Comparison of ENCODE assay signal across 17 cellular contexts in the genomic region with DNA sequence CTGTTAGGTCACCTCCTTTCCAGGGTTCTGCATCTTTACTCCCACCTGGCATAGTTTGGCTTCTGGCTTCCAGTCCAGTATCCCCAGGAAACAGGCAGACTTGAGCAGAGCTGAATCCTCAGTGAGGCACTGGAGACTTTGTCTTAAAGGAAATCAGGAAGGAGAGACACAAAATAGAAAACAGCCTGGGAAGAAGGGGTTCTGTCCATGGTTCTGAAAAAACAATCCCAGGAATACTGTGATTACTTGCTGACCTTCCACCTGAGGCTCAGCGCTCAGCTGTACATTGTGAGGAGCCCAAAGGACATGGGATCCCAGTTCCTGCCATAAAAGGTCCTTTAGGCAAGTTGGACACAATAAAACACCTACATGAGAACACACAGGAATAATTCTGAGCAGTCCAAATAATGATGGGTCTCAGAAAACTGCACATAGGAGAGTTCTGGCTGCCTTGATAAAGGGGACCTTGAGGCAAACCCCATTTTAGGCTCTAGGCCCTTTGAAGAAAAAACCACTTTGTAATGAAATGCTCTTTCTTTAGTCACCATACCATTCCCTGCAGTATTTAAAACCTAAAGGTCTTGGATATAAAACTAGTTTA.
DNase-seq lines count a peak whose midpoint lies in the region; ATAC-seq, FAIRE-seq and TF ChIP-seq lines count a peak whose summit lies in the region.
"Had no signal": no experiment of that assay in that cellular context is flagged by ENCODE, and none has a peak within 500 bp of the region (broad histone marks: within the 10 kb centered on the region; RNA-seq: fewer than 3 reads in every experiment).

No MANE protein-coding gene starts in this region.

- no peak overlapping the region for H3K4ac ChIP-seq in neuronal stem cell (ENCODE audit: low read length)

- CTCF ChIA-PET in endothelial cell of umbilical vein (lab: Charles Lee) = interaction anchor here (1.1 kb wide), 1 partner anchor 63 kb away, joined by 3 read pairs; no protein-coding TSS in a partner anchor

- intact Hi-C loops in endothelial cell of umbilical vein (cut with micrococcal nuclease) = no loop called here
- intact Hi-C loops in heart right ventricle (cut with DNase I) = no loop called here

- H2AFZ ChIP-seq in endothelial cell of umbilical vein (ENCODE audit: low read depth, low read length) = no peak overlapping the region
- no peak overlapping the region for H2AFZ ChIP-seq in neuronal stem cell (ENCODE audit: low read length)

- no peaks in the 10 kb centered on the region; the same call in 1 of the 2 replicates for H3K27me3 ChIP-seq in H7 (ENCODE audit: control insufficient read depth, insufficient read depth, low read length)
- no peaks in the 10 kb centered on the region for H3K27me3 ChIP-seq in endothelial cell of umbilical vein (ENCODE audit: control insufficient read depth in 2 of 2, insufficient read depth in 2 of 2, low read length in 2 of 2)
- peaks cover 0 to 20% (median 0%) of the 10 kb centered on the region in 3 experiments for H3K27me3 ChIP-seq in neuronal stem cell (ENCODE audit: control insufficient read depth in 3 of 3, insufficient read depth in 3 of 3, low read depth in 1 of 3, low read length in 3 of 3)
- peaks cover 0 to 36% (median 14%) of the 10 kb centered on the region in 7 donors for H3K27me3 ChIP-seq in heart right ventricle
- H3K27me3 ChIP-seq: right atrium auricular region had no signal

- no peak overlapping the region for H3K4me3 ChIP-seq in H7 (ENCODE audit: insufficient read depth, low read depth, low read length)
- H3K4me3 ChIP-seq in endothelial cell of umbilical vein (replicated peaks in 1 of 3; ENCODE audit: insufficient read depth in 1 of 3, low read depth in 1 of 3, low read length in 3 of 3) = no peak overlapping the region
- H3K4me3 ChIP-seq in neuronal stem cell (ENCODE audit: low read length in 2 of 2) = no peak overlapping the region
- no peak overlapping the region for H3K4me3 ChIP-seq in heart right ventricle
- H3K4me3 ChIP-seq: mucosa of descending colon, right atrium auricular region, SK-N-MC, stomach had no signal

- H3K9me1 ChIP-seq in endothelial cell of umbilical vein (replicated peaks; ENCODE audit: control insufficient read depth, extremely low read depth, insufficient read depth, low read length) = no peaks in the 10 kb centered on the region

- WGBS in neuronal stem cell (ENCODE audit: extremely low coverage in 2 of 2, insufficient read length in 2 of 2, insufficient replicate concordance in 1 of 2), 2 donors = no CpG with 5 or more reads among the region's 1 CpG
- WGBS in heart right ventricle, 2 donors = 28 to 48% methylated on average over 1 of the region's 1 CpG

- no peak overlapping the region for H3K14ac ChIP-seq in neuronal stem cell (ENCODE audit: low read length)

- no peak overlapping the region for H4K8ac ChIP-seq in neuronal stem cell (ENCODE audit: low read depth, low read length)

- dilution Hi-C loops in endothelial cell of umbilical vein (cut with MboI; ENCODE audit: extremely low pct_ligation_motif_present, low sequenced_read_pairs) = no loop called here

- FAIRE-seq in endothelial cell of umbilical vein (lab: Jason Lieb, UNC) = no peak
- FAIRE-seq: endometrium had no signal

- DNase-seq in H7 (peak; percentile 43), RKO (ENCODE audit: low spot score) (peak; percentile 18), endothelial cell of umbilical vein (ENCODE audit: low read depth, low spot score) (peak; percentile 29), neuronal stem cell (ENCODE audit: low spot score) (peak; percentile 60), heart right ventricle (no peak)
- DNase-seq: activated T-cell treated with anti-CD3 and anti-CD28 coated beads, Interleukin-2, amount 50 U/mL, for 4 hours; aorta; COR-L47; H9; mucosa of descending colon; stomach had no signal

- H3K4me2 ChIP-seq in endothelial cell of umbilical vein (ENCODE audit: insufficient read depth, low read length) (no peak overlapping the region), neuronal stem cell (ENCODE audit: insufficient read depth, low read length, poor library complexity, severe bottlenecking) (no peak overlapping the region)

- no peak overlapping the region for H3K18ac ChIP-seq in neuronal stem cell (ENCODE audit: low read length)

- H3K9me3 ChIP-seq in endothelial cell of umbilical vein (replicated peaks; ENCODE audit: control insufficient read depth, insufficient read depth, low read length) = no peaks in the 10 kb centered on the region
- no peaks in the 10 kb centered on the region for H3K9me3 ChIP-seq in neuronal stem cell (replicated peaks in 1 of 2; ENCODE audit: control insufficient read depth in 2 of 2, insufficient read depth in 1 of 2, low read depth in 1 of 2, low read length in 2 of 2)
- H3K9me3 ChIP-seq in heart right ventricle = no peaks in the 10 kb centered on the region
- H3K9me3 ChIP-seq: mucosa of descending colon, right atrium auricular region, stomach had no signal

- H3K4me1 ChIP-seq in endothelial cell of umbilical vein (ENCODE audit: control insufficient read depth, extremely low read depth, insufficient read depth, low read length) (no peaks in the 10 kb centered on the region), neuronal stem cell (ENCODE audit: control insufficient read depth in 2 of 2, insufficient read depth in 1 of 2, low read depth in 1 of 2, low read length in 2 of 2) (peaks cover 0 to 3% of the 10 kb centered on the region in 2 donors), heart right ventricle (no peaks in the 10 kb centered on the region)
- H3K4me1 ChIP-seq: right atrium auricular region had no signal

- H3K9ac ChIP-seq in endothelial cell of umbilical vein (replicated peaks; ENCODE audit: extremely low read depth, insufficient read depth, low read length) (no peak overlapping the region), neuronal stem cell (ENCODE audit: low read depth, low read length, poor library complexity) (no peak overlapping the region)

- no peak overlapping the region for H3K23ac ChIP-seq in neuronal stem cell (ENCODE audit: low read depth, low read length, poor library complexity)

- no peak overlapping the region for H2BK15ac ChIP-seq in neuronal stem cell (ENCODE audit: low read length)

- H2AK5ac ChIP-seq in neuronal stem cell (ENCODE audit: low read depth, low read length) = no peak overlapping the region

- peaks cover 2% of the 10 kb centered on the region for H4K20me1 ChIP-seq in endothelial cell of umbilical vein (replicated peaks; ENCODE audit: control insufficient read depth, extremely low read depth, insufficient read depth, low read length)

- no peak for TF ChIP-seq POLR2A in endothelial cell of umbilical vein (IDR thresholded peaks at IDR 0.05; ENCODE audit: low read depth, low read length)

- no peak overlapping the region for H3K27ac ChIP-seq in endothelial cell of umbilical vein (ENCODE audit: insufficient read depth, low read depth, low read length)
- no peak overlapping the region for H3K27ac ChIP-seq in neuronal stem cell (replicated peaks; ENCODE audit: low read length)
- no peak overlapping the region for H3K27ac ChIP-seq in heart right ventricle
- H3K27ac ChIP-seq: right atrium auricular region, SK-N-MC, stomach had no signal

- H2BK5ac ChIP-seq in neuronal stem cell (ENCODE audit: low read length) = no peak overlapping the region

- H3K79me2 ChIP-seq in endothelial cell of umbilical vein (ENCODE audit: control insufficient read depth, insufficient read depth, low read length) = no peaks in the 10 kb centered on the region

- ATAC-seq in heart right ventricle (no peak), HG03520 (IDR thresholded peaks at IDR 0.05; ENCODE audit: unreplicated experiment) (no peak), GM18868 (IDR thresholded peaks at IDR 0.05; ENCODE audit: unreplicated experiment) (no peak)
- ATAC-seq: activated CD4-positive, CD25-positive, alpha-beta regulatory T cell treated with anti-CD3 and anti-CD28 coated beads, Interleukin-2, amount 50 U/mL, for 24 hours; activated T-cell treated with anti-CD3 and anti-CD28 coated beads, Interleukin-2, amount 50 U/mL, for 4 hours; mucosa of descending colon had no signal

- no peak overlapping the region for H2BK120ac ChIP-seq in neuronal stem cell (ENCODE audit: low read depth, low read length)

- BruUV-seq in endothelial cell of umbilical vein (replicated peaks; lab: Mats Ljungman, UMichigan) = no TSS peak

- H2BK12ac ChIP-seq in neuronal stem cell (ENCODE audit: low read length) = no peak overlapping the region

- H3K79me1 ChIP-seq in neuronal stem cell (ENCODE audit: low read depth, low read length) = no peaks in the 10 kb centered on the region

- TF ChIP-seq CTCF in endothelial cell of umbilical vein (IDR thresholded peaks at IDR 0.05; ENCODE audit: extremely low read depth in 1 of 2, insufficient read depth in 1 of 2, low read depth in 1 of 2, low read length in 2 of 2) = no peak
- TF ChIP-seq CTCF in heart right ventricle (IDR thresholded peaks at IDR 0.05) = no peak

- H4K91ac ChIP-seq in neuronal stem cell (ENCODE audit: low read depth, low read length, poor library complexity) = no peak overlapping the region

- POLR2A ChIA-PET in endothelial cell of umbilical vein (lab: Charles Lee) = no interaction called here

- H3K36me3 ChIP-seq in H7 (replicated peaks; ENCODE audit: control insufficient read depth, insufficient read depth, low read length) = no peaks in the 10 kb centered on the region
- H3K36me3 ChIP-seq in endothelial cell of umbilical vein (ENCODE audit: control insufficient read depth in 2 of 2, extremely low read depth in 1 of 2, insufficient read depth in 2 of 2, low read length in 2 of 2) = no peaks in the 10 kb centered on the region
- H3K36me3 ChIP-seq in neuronal stem cell (replicated peaks in 1 of 2; ENCODE audit: control insufficient read depth in 2 of 2, insufficient read depth in 2 of 2, low read length in 2 of 2) = no peaks in the 10 kb centered on the region
- H3K36me3 ChIP-seq in heart right ventricle = no peaks in the 10 kb centered on the region
- H3K36me3 ChIP-seq: right atrium auricular region, stomach had no signal

TF ChIP-seq in endothelial cell of umbilical vein, 7 proteins besides CTCF, POLR2A, EP300 and RAD21:
- no peak for TF ChIP-seq MYC (IDR thresholded peaks at IDR 0.05; ENCODE audit: low read depth, low read length)
- no peak for TF ChIP-seq GATA2 (IDR thresholded peaks at IDR 0.05; ENCODE audit: insufficient read depth, insufficient read length, low read depth, low read length)
- no peak for TF ChIP-seq POLR2AphosphoS5 (IDR thresholded peaks at IDR 0.05; ENCODE audit: insufficient read depth, low read depth, low read length)

Comparison
In these comparisons a context has a peak if more than half of its experiments do, and no peak if none do; other contexts are left out.
1. DNase-seq: peak in H7 (single experiment), RKO (single experiment), endothelial cell of umbilical vein (single experiment) and neuronal stem cell (single experiment); none in heart right ventricle (0 of 2).